17 cellular contexts compared by ENCODE assay signal in the genomic region with DNA sequence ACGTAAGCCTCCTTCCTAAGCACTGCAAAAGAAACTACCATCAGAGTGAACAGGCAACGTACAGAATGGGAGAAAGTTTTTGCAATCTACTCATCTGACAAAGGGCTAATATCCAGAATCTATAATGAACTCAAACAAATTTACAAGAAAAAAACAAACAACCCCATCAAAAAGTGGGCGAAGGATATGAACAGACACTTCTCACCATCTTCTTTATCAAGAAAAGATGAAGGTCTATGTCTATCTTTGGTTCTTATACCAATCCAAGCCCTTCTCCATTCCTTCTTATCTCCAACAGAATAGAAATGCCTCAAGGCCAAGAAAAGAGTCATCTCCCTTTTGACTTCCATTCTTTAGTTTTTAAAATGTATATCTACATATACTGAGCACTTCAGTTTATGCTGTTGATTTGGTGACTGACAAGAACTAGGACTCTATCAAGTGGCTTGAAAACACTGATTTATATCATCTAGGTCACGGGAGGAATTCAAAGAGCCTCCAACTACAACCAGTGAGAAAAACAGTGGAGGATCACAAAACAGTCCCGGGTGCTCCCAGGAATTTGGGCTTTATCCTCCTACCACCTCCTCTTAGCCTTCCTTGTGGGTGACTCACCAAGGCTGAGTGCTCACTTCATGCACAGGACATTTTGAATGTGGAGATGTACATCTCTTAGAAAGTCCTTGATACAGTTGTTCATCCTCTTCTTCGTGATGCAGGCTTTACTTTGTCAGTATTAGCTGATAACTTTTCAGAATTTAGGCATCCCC. TPM values are rescaled to one million over a fixed set of nuclear protein-coding genes. Genes with fewer than 3 reads are reported as not detected.
DNase-seq lines count a peak whose midpoint lies in the region; ATAC-seq and TF ChIP-seq lines count a peak whose summit lies in the region.
"Had no signal": no experiment of that assay in that cellular context is flagged by ENCODE, and none has a peak within 500 bp of the region (broad histone marks: within the 10 kb centered on the region; RNA-seq: fewer than 3 reads in every experiment).

No MANE protein-coding gene starts in this region.

- POLR2A ChIA-PET in Caco-2 (lab: Charles Lee), result no interaction called here

- H3K9me3 Mint-ChIP-seq in activated naive CD8-positive, alpha-beta T cell treated with anti-CD3 and anti-CD28 coated beads for 36 hours, result no peaks in the 10 kb centered on the region
- no peaks in the 10 kb centered on the region for H3K9me3 Mint-ChIP-seq in Caco-2 (ENCODE audit: unreplicated experiment)
- H3K9me3 Mint-ChIP-seq: endodermal cell; stimulated activated naive B cell treated with anti-CD40 and anti-IgM and Interleukin-4, amounts not matched to agents 10 μg/mL and 1 μg/mL and 100 μg/mL, for 72 hours had no signal

- H3K36me3 ChIP-seq in Caco-2 (ENCODE audit: control insufficient read depth, insufficient read depth, low read length), result no peaks in the 10 kb centered on the region
- H3K36me3 ChIP-seq: BLaER1 treated with 17β-estradiol and CSF1 and Interleukin-3, amounts not matched to agents 10 nM and 100 nM; SJCRH30 had no signal

- peaks cover 17% of the 10 kb centered on the region for H3K4me1 ChIP-seq in Caco-2
- H3K4me1 ChIP-seq: SJCRH30 had no signal

- intact Hi-C loops in Caco-2 (cut with micrococcal nuclease; ENCODE audit: unreplicated experiment), result no loop called here

- no peaks in the 10 kb centered on the region for H3K27me3 ChIP-seq in Caco-2 (replicated peaks; ENCODE audit: control insufficient read depth, insufficient read depth, low read length)
- H3K27me3 ChIP-seq: BLaER1 treated with 17β-estradiol and CSF1 and Interleukin-3, amounts not matched to agents 10 nM and 100 nM had no signal

- H3K36me3 Mint-ChIP-seq in activated naive CD8-positive, alpha-beta T cell treated with anti-CD3 and anti-CD28 coated beads for 36 hours, result peaks cover 8% of the 10 kb centered on the region
- peaks cover 5% of the 10 kb centered on the region for H3K36me3 Mint-ChIP-seq in Caco-2 (ENCODE audit: insufficient read depth, unreplicated experiment)
- H3K36me3 Mint-ChIP-seq: stimulated activated naive B cell treated with anti-CD40 and anti-IgM and Interleukin-4, amounts not matched to agents 10 μg/mL and 1 μg/mL and 100 μg/mL, for 72 hours had no signal

- H3K27ac Mint-ChIP-seq in activated naive CD8-positive, alpha-beta T cell treated with anti-CD3 and anti-CD28 coated beads for 36 hours, result peak overlapping the region; percentile 80
- H3K27ac Mint-ChIP-seq in Caco-2 (ENCODE audit: unreplicated experiment), result no peak overlapping the region
- H3K27ac Mint-ChIP-seq: endodermal cell; stimulated activated naive B cell treated with anti-CD40 and anti-IgM and Interleukin-4, amounts not matched to agents 10 μg/mL and 1 μg/mL and 100 μg/mL, for 72 hours had no signal

- no peaks in the 10 kb centered on the region for H3K9me3 ChIP-seq in Caco-2
- H3K9me3 ChIP-seq: BLaER1 treated with 17β-estradiol and CSF1 and Interleukin-3, amounts not matched to agents 10 nM and 100 nM; SJCRH30 had no signal

- no peaks in the 10 kb centered on the region for H3K27me3 Mint-ChIP-seq in activated naive CD8-positive, alpha-beta T cell treated with anti-CD3 and anti-CD28 coated beads for 36 hours
- H3K27me3 Mint-ChIP-seq in Caco-2 (ENCODE audit: insufficient read depth, unreplicated experiment), result no peaks in the 10 kb centered on the region

- CTCF ChIA-PET in Caco-2 (lab: Charles Lee), result no interaction called here

- ATAC-seq in GM21825 (IDR thresholded peaks at IDR 0.05; ENCODE audit: unreplicated experiment) (no peak), HG02885 (IDR thresholded peaks at IDR 0.05; ENCODE audit: poor library complexity, unreplicated experiment) (no peak)
- ATAC-seq: stimulated activated naive B cell treated with anti-CD40 and anti-IgM and Interleukin-4, amounts not matched to agents 10 μg/mL and 1 μg/mL and 100 μg/mL, for 72 hours had no signal

- no peak overlapping the region for H3K4me3 Mint-ChIP-seq in activated naive CD8-positive, alpha-beta T cell treated with anti-CD3 and anti-CD28 coated beads for 36 hours
- H3K4me3 Mint-ChIP-seq in Caco-2 (ENCODE audit: unreplicated experiment), result no peak overlapping the region
- H3K4me3 Mint-ChIP-seq: endodermal cell; stimulated activated naive B cell treated with anti-CD40 and anti-IgM and Interleukin-4, amounts not matched to agents 10 μg/mL and 1 μg/mL and 100 μg/mL, for 72 hours had no signal

- DNase-seq in AG08396 (ENCODE audit: low spot score) (peak; percentile 46), ELR (ENCODE audit: low read depth) (peak; percentile 51), fibroblast of villous mesenchyme (ENCODE audit: low read depth) (peak; percentile 49), Caco-2 (no peak), DMS 273 (lab: John Stamatoyannopoulos, UW; ENCODE audit: unreplicated experiment) (no peak)
- no peak for DNase-seq in activated naive CD8-positive, alpha-beta T cell treated with anti-CD3 and anti-CD28 coated beads for 36 hours
- DNase-seq: activated CD4-positive, alpha-beta T cell treated with anti-CD3 and anti-CD28 coated beads, Interleukin-2, amount 50 U/mL, for 48 hours; DND-41; endodermal cell; H7; NCI-H1105 treated with DMSO at 0.1 percent for 48 hours; SJCRH30; stimulated activated naive B cell treated with anti-CD40 and anti-IgM and Interleukin-4, amounts not matched to agents 10 μg/mL and 1 μg/mL and 100 μg/mL, for 72 hours had no signal

- BruUV-seq in Caco-2 (replicated peaks; lab: Mats Ljungman, UMichigan), result no TSS peak

- no peak overlapping the region for H3K4me3 ChIP-seq in fibroblast of villous mesenchyme (ENCODE audit: low read depth, low read length)
- no peak overlapping the region for H3K4me3 ChIP-seq in Caco-2 (ENCODE audit: low read depth, low read length)
- H3K4me3 ChIP-seq: BLaER1 treated with 17β-estradiol and CSF1 and Interleukin-3, amounts not matched to agents 10 nM and 100 nM; SJCRH30 had no signal

- TF ChIP-seq CTCF in fibroblast of villous mesenchyme (IDR thresholded peaks at IDR 0.05; ENCODE audit: insufficient read depth, low read depth, low read length) (no peak), Caco-2 (IDR thresholded peaks at IDR 0.05; ENCODE audit: insufficient read depth in 1 of 2, low read depth in 1 of 2, low read length in 1 of 2, severe bottlenecking in 1 of 2, unreplicated experiment in 1 of 2) (no peak)

- peaks cover 32% of the 10 kb centered on the region for H3K4me1 Mint-ChIP-seq in activated naive CD8-positive, alpha-beta T cell treated with anti-CD3 and anti-CD28 coated beads for 36 hours
- H3K4me1 Mint-ChIP-seq in Caco-2 (ENCODE audit: low read depth, unreplicated experiment), result peaks cover 18% of the 10 kb centered on the region

RNA-seq across cellular contexts. Expression of a gene that starts 15.3 kb away (rescaled TPM):
- total RNA-seq in activated naive CD8-positive, alpha-beta T cell treated with anti-CD3 and anti-CD28 coated beads for 36 hours, result not detected
- not detected in 2 replicates for total RNA-seq in fibroblast of villous mesenchyme
- total RNA-seq in Caco-2 (2022), result not detected in 2 replicates
- total RNA-seq: omental fat pad, SJCRH30 had no signal

RNA-seq across cellular contexts. Expression of a gene that starts 49.7 kb away (rescaled TPM):
- not detected for total RNA-seq in activated naive CD8-positive, alpha-beta T cell treated with anti-CD3 and anti-CD28 coated beads for 36 hours
- not detected in 2 replicates for total RNA-seq in fibroblast of villous mesenchyme
- total RNA-seq in Caco-2 (2022), result not detected in 2 replicates
- total RNA-seq: H7, omental fat pad, SJCRH30 had no signal

Comparison
In these comparisons a context has a peak if more than half of its experiments do, and no peak if none do; other contexts are left out.
1. DNase-seq: peak in AG08396 (single experiment), ELR (single experiment) and fibroblast of villous mesenchyme (single experiment); none in activated naive CD8-positive, alpha-beta T cell treated with anti-CD3 and anti-CD28 coated beads for 36 hours (single experiment), Caco-2 (0 of 2) and DMS 273 (single experiment).